In genomic region chrX:51618474-51619155, GRCh38 we compare ENCODE assay signal across 13 cellular contexts. TPM values are rescaled to one million over a fixed set of nuclear protein-coding genes. Genes with fewer than 3 reads are reported as not detected.
DNase-seq lines count a peak whose midpoint lies in the region; ATAC-seq and TF ChIP-seq lines count a peak whose summit lies in the region.
"Not testable (repeated sequence)": the region's sequence is repeated elsewhere in the genome, so short reads cannot be mapped to it uniquely, and the experiment has no call there.
"Had no signal": no experiment of that assay in that cellular context is flagged by ENCODE, and none has a peak within 500 bp of the region (broad histone marks: within the 10 kb centered on the region; RNA-seq: fewer than 3 reads in every experiment).

CENPVL3 (minus strand) TSS chrX:51618912; CDS start chrX:51618873, 39 bp downstream.

- DNase-seq in Daoy (ENCODE audit: low read depth) (peak; percentile 77), NCI-H1417 (lab: John Stamatoyannopoulos, UW) (peak in 2 of 3 experiments; percentile 82 to 93), endothelial cell (ENCODE audit: low spot score) (peak; percentile 11), left kidney (ENCODE audit: low read depth, low spot score) (peak; percentile 79), progenitor cell of endocrine pancreas (ENCODE audit: low spot score, unreplicated experiment) (peak; percentile 18)
- peak; percentile 37 for DNase-seq in activated CD4-positive, alpha-beta T cell treated with anti-CD3 and anti-CD28 coated beads for 36 hours
- not testable (repeated sequence) for DNase-seq in activated naive CD8-positive, alpha-beta T cell treated with anti-CD3 and anti-CD28 coated beads, Interleukin-2, amount 10 ng/mL, durations not matched to agents 7 days and 5 days; type B pancreatic cell (ENCODE audit: extremely low spot score, unreplicated experiment)

- TF ChIP-seq CTCF in endothelial cell (IDR thresholded peaks at IDR 0.05; ENCODE audit: unreplicated experiment); progenitor cell of endocrine pancreas (IDR thresholded peaks at IDR 0.05; ENCODE audit: unreplicated experiment); type B pancreatic cell (conservative IDR thresholded peaks at IDR 0.05): not testable (repeated sequence)

- not testable (repeated sequence) for H3K4me1 Mint-ChIP-seq in activated CD4-positive, alpha-beta T cell treated with anti-CD3 and anti-CD28 coated beads for 36 hours; activated naive CD8-positive, alpha-beta T cell treated with anti-CD3 and anti-CD28 coated beads, Interleukin-2, amount 10 ng/mL, durations not matched to agents 7 days and 5 days; endothelial cell (ENCODE audit: unreplicated experiment); progenitor cell of endocrine pancreas (ENCODE audit: low read depth); type B pancreatic cell (ENCODE audit: unreplicated experiment)

- peak within 1 kb of the TSS; percentile 68 for H3K4me3 Mint-ChIP-seq in activated CD4-positive, alpha-beta T cell treated with anti-CD3 and anti-CD28 coated beads for 36 hours
- H3K4me3 Mint-ChIP-seq in activated naive CD8-positive, alpha-beta T cell treated with anti-CD3 and anti-CD28 coated beads, Interleukin-2, amount 10 ng/mL, durations not matched to agents 7 days and 5 days: peak within 1 kb of the TSS; percentile 59
- H3K4me3 Mint-ChIP-seq in endothelial cell (ENCODE audit: unreplicated experiment): peak within 1 kb of the TSS; percentile 90
- peak within 1 kb of the TSS; percentile 83 for H3K4me3 Mint-ChIP-seq in progenitor cell of endocrine pancreas (ENCODE audit: low read depth)
- H3K4me3 Mint-ChIP-seq in type B pancreatic cell: peak within 1 kb of the TSS; percentile 88

- H3K27me3 Mint-ChIP-seq in activated CD4-positive, alpha-beta T cell treated with anti-CD3 and anti-CD28 coated beads for 36 hours: peaks cover 41% of the 10 kb centered on the region
- peaks cover 30% of the 10 kb centered on the region for H3K27me3 Mint-ChIP-seq in activated naive CD8-positive, alpha-beta T cell treated with anti-CD3 and anti-CD28 coated beads, Interleukin-2, amount 10 ng/mL, durations not matched to agents 7 days and 5 days
- not testable (repeated sequence) for H3K27me3 Mint-ChIP-seq in endothelial cell (ENCODE audit: unreplicated experiment)
- H3K27me3 Mint-ChIP-seq in progenitor cell of endocrine pancreas: peaks cover 10% of the 10 kb centered on the region
- peaks cover 17% of the 10 kb centered on the region for H3K27me3 Mint-ChIP-seq in type B pancreatic cell

- CTCF ChIA-PET in activated CD4-positive, alpha-beta T cell treated with anti-CD3 and anti-CD28 coated beads for 36 hours (lab: Charles Lee): not testable (repeated sequence)

- POLR2A ChIA-PET in activated CD4-positive, alpha-beta T cell treated with anti-CD3 and anti-CD28 coated beads for 36 hours (lab: Charles Lee); activated naive CD8-positive, alpha-beta T cell treated with anti-CD3 and anti-CD28 coated beads, Interleukin-2, amount 10 ng/mL, durations not matched to agents 7 days and 5 days (lab: Charles Lee): not testable (repeated sequence)

- not testable (repeated sequence) for H3K27ac Mint-ChIP-seq in activated CD4-positive, alpha-beta T cell treated with anti-CD3 and anti-CD28 coated beads for 36 hours; activated naive CD8-positive, alpha-beta T cell treated with anti-CD3 and anti-CD28 coated beads, Interleukin-2, amount 10 ng/mL, durations not matched to agents 7 days and 5 days; endothelial cell (ENCODE audit: unreplicated experiment)
- H3K27ac Mint-ChIP-seq in progenitor cell of endocrine pancreas (peak within 1 kb of the TSS; percentile 54), type B pancreatic cell (peak within 1 kb of the TSS; percentile 21)

- not testable (repeated sequence) for H3K36me3 Mint-ChIP-seq in activated CD4-positive, alpha-beta T cell treated with anti-CD3 and anti-CD28 coated beads for 36 hours (ENCODE audit: low read depth); activated naive CD8-positive, alpha-beta T cell treated with anti-CD3 and anti-CD28 coated beads, Interleukin-2, amount 10 ng/mL, durations not matched to agents 7 days and 5 days; endothelial cell (ENCODE audit: low read depth, unreplicated experiment); progenitor cell of endocrine pancreas (ENCODE audit: insufficient read depth); type B pancreatic cell

- ATAC-seq in activated CD4-positive, alpha-beta T cell treated with anti-CD3 and anti-CD28 coated beads for 36 hours: peak; percentile 69
- ATAC-seq in activated naive CD8-positive, alpha-beta T cell treated with anti-CD3 and anti-CD28 coated beads, Interleukin-2, amount 10 ng/mL, durations not matched to agents 7 days and 5 days (ENCODE audit: low read depth): not testable (repeated sequence)

- intact Hi-C loops in activated CD4-positive, alpha-beta T cell treated with anti-CD3 and anti-CD28 coated beads for 36 hours (cut with DNase I, micrococcal nuclease): loop anchor here (10.0 kb wide), 2 partner anchors 124 to 646 kb away; partner anchors contain the start of gene NUDT11 (in 1 of the 2)

- not testable (repeated sequence) for H3K9me3 Mint-ChIP-seq in activated CD4-positive, alpha-beta T cell treated with anti-CD3 and anti-CD28 coated beads for 36 hours (ENCODE audit: low read depth); activated naive CD8-positive, alpha-beta T cell treated with anti-CD3 and anti-CD28 coated beads, Interleukin-2, amount 10 ng/mL, durations not matched to agents 7 days and 5 days; endothelial cell (ENCODE audit: unreplicated experiment); type B pancreatic cell
- H3K9me3 Mint-ChIP-seq in progenitor cell of endocrine pancreas (ENCODE audit: low read depth): peaks cover 32% of the 10 kb centered on the region

RNA-seq across cellular contexts. Expression of gene CENPVL3, which starts in this region (rescaled TPM):
- 4.0 and 8.2 TPM in 2 replicates for total RNA-seq in Daoy (2014; rRNA removed; shearing (Covaris generic))
- total RNA-seq in activated CD4-positive, alpha-beta T cell treated with anti-CD3 and anti-CD28 coated beads for 36 hours: under 1 TPM; 0.33 to 0.43 TPM
- not detected for total RNA-seq in activated naive CD8-positive, alpha-beta T cell treated with anti-CD3 and anti-CD28 coated beads, Interleukin-2, amount 10 ng/mL, durations not matched to agents 7 days and 5 days
- total RNA-seq in endothelial cell (ENCODE audit: unreplicated experiment) (2.1 TPM), progenitor cell of endocrine pancreas (4.6 and 5.4 TPM in 2 replicates), type B pancreatic cell (ENCODE audit: low replicate concordance) (2.1 and 2.9 TPM in 2 replicates)
- total RNA-seq: colonic mucosa, mucosa of gallbladder, OCI-LY7, posterior vena cava, subcutaneous adipose tissue had no signal

Comparison
In these comparisons a context has a peak if more than half of its experiments do, and no peak if none do; other contexts are left out.
1. Peak in DNase-seq and ATAC-seq in activated CD4-positive, alpha-beta T cell treated with anti-CD3 and anti-CD28 coated beads for 36 hours; RNA of the gene not detected or under 1 TPM.